In the genomic region with DNA sequence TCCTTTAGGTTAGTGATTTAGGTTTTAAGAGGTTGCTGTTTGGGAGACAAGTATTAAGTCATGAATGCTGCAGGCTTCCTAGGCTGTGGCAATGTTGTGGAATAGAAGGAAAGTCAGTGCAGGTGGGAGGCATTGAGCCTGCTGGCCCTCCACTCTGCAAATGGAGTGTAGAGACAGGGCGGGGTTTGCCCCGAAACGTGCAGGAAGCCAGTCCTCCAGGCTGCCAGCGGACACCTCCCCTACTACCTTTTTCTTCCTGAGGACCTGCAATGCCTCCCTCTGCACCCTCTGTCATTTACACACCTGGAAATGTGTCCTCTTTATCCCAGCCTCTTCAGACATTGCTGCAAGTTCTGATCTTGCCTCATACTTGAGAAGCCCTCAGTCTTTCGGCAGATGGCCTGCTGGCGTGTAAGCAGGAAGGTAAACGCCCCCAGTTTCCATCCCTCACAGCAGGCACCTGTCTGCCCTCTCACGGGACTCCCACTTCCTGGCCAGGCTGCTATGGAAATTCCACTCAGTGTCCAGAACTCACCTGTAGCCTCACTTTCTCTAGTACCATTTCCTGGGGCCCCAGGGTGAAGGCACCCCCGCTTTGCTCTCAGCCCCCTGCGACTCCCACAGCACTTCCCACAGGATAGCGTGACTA, we compare ENCODE assay signal across 15 cellular contexts.
DNase-seq lines count a peak whose midpoint lies in the region; ATAC-seq and TF ChIP-seq lines count a peak whose summit lies in the region.
"Had no signal": no experiment of that assay in that cellular context is flagged by ENCODE, and none has a peak within 500 bp of the region (broad histone marks: within the 10 kb centered on the region; RNA-seq: fewer than 3 reads in every experiment).

No MANE protein-coding gene starts in this region.

- peak; percentile 3 to 16 for DNase-seq in NCI-H2081 (lab: John Stamatoyannopoulos, UW)
- DNase-seq in NCI-H2081 treated with DMSO at 0.1 percent for 48 hours (lab: John Stamatoyannopoulos, UW): no peak
- DNase-seq in NCI-H82 treated with DMSO at 0.1 percent for 48 hours (lab: John Stamatoyannopoulos, UW; ENCODE audit: unreplicated experiment): peak; percentile 35
- no peak for DNase-seq in neural crest cell (ENCODE audit: low read depth, low spot score)
- DNase-seq in MG63: no peak
- DNase-seq in glutamatergic neuron: no peak
- DNase-seq: ACHN; activated naive CD4-positive, alpha-beta T cell; gastrocnemius medialis; islet precursor cell; MV-4-11; upper lobe of right lung had no signal

- H3K9me3 ChIP-seq in MG63: no peaks in the 10 kb centered on the region
- H3K9me3 ChIP-seq: gastrocnemius medialis, prostate gland, upper lobe of right lung had no signal

- H3K9me3 Mint-ChIP-seq in neural crest cell (no peaks in the 10 kb centered on the region), glutamatergic neuron (ENCODE audit: unreplicated experiment) (peaks cover 2% of the 10 kb centered on the region)

- H3K27me3 ChIP-seq in MG63: 0 out of 2 replicates have a peak, but pooled peaks cover 4% of the 10 kb centered on the region
- H3K27me3 ChIP-seq: gastrocnemius medialis, upper lobe of right lung had no signal

- H3K4me3 ChIP-seq in MG63: no peak overlapping the region
- H3K4me3 ChIP-seq: gastrocnemius medialis, prostate gland, upper lobe of right lung had no signal

- H3K4me1 Mint-ChIP-seq in neural crest cell (no peaks in the 10 kb centered on the region), glutamatergic neuron (ENCODE audit: low read depth, unreplicated experiment) (peaks cover 14% of the 10 kb centered on the region)

- H3K27me3 Mint-ChIP-seq in neural crest cell (ENCODE audit: low read depth): peaks cover 3% of the 10 kb centered on the region
- H3K27me3 Mint-ChIP-seq in glutamatergic neuron (ENCODE audit: unreplicated experiment): peaks cover 4% of the 10 kb centered on the region

- TF ChIP-seq CTCF in neural crest cell (conservative IDR thresholded peaks at IDR 0.05) (no peak), glutamatergic neuron (IDR thresholded peaks at IDR 0.05; ENCODE audit: partially characterized antibody, unreplicated experiment) (no peak)

- H3K4me3 Mint-ChIP-seq in neural crest cell (no peak overlapping the region), glutamatergic neuron (ENCODE audit: unreplicated experiment) (no peak overlapping the region)

- ATAC-seq in GM21423 (IDR thresholded peaks at IDR 0.05; ENCODE audit: unreplicated experiment) (peak; percentile 43), HG03039 (IDR thresholded peaks at IDR 0.05; ENCODE audit: unreplicated experiment) (no peak)
- ATAC-seq: gastrocnemius medialis had no signal

- H3K27ac Mint-ChIP-seq in neural crest cell (ENCODE audit: unreplicated experiment): peak overlapping the region; percentile 27
- H3K27ac Mint-ChIP-seq in glutamatergic neuron (ENCODE audit: unreplicated experiment): no peak overlapping the region

- H3K36me3 Mint-ChIP-seq in neural crest cell (ENCODE audit: low read depth): no peaks in the 10 kb centered on the region
- H3K36me3 Mint-ChIP-seq in glutamatergic neuron (ENCODE audit: unreplicated experiment): no peaks in the 10 kb centered on the region

- H3K36me3 ChIP-seq in MG63: no peaks in the 10 kb centered on the region
- H3K36me3 ChIP-seq: gastrocnemius medialis, prostate gland, upper lobe of right lung had no signal

Comparison
In these comparisons a context has a peak if more than half of its experiments do, and no peak if none do; other contexts are left out.
1. DNase-seq: peak in NCI-H2081 (2 of 2) and NCI-H82 treated with DMSO at 0.1 percent for 48 hours (single experiment); none in NCI-H2081 treated with DMSO at 0.1 percent for 48 hours (single experiment), neural crest cell (single experiment), MG63 (single experiment) and glutamatergic neuron (single experiment).